In the genomic region with DNA sequence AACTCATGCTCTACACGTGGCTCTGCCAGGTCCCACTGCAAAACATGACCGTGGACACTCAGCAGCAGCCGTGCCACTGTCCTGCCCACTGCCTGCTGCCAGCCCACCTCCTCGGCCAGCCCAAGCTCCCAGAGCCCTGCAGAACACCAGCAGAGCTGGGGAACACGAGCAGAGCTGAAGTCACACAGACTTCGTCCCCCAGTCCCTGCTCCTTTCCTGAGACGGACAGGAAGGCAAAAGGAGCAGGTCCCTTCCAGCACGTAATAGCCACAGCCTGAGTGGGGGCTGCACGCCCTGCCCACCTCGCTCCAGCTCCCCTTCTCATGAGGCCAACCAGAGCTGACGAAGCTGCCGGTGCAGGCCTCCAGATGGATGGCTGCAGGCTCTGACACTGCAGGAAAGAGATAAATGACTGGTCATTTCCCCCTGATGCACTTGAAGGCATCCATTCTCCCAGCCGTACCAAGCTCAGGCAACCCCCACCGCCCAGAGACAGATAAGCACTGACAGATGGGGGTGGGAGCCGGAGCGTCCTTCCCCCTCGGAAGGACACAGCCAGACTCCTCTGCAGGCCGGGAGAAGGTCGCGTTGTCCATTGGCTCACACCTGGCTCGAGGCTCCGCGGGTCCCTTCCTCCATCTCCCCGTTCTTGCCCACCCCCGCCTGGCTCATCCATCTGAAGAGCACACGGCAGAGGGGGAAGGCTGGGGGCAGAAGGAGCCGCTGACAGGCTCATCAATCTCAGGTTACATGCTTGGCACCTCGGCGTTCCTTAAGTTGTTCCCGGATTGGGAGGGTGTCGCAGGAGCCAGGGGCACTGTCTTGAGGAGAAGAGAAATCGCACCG, we compare ENCODE assay signal across 1 cellular context.
TF ChIP-seq lines count a peak whose summit lies in the region.

No MANE protein-coding gene starts in this region.

TF ChIP-seq in IMR-90, 13 proteins besides CTCF, POLR2A, EP300 and RAD21 (continued from another document):
- TF ChIP-seq RFX5 (IDR thresholded peaks at IDR 0.05; ENCODE audit: low read depth, low read length), result no peak
